Comparison of ENCODE assay signal across 1 cellular context in the genomic region with DNA sequence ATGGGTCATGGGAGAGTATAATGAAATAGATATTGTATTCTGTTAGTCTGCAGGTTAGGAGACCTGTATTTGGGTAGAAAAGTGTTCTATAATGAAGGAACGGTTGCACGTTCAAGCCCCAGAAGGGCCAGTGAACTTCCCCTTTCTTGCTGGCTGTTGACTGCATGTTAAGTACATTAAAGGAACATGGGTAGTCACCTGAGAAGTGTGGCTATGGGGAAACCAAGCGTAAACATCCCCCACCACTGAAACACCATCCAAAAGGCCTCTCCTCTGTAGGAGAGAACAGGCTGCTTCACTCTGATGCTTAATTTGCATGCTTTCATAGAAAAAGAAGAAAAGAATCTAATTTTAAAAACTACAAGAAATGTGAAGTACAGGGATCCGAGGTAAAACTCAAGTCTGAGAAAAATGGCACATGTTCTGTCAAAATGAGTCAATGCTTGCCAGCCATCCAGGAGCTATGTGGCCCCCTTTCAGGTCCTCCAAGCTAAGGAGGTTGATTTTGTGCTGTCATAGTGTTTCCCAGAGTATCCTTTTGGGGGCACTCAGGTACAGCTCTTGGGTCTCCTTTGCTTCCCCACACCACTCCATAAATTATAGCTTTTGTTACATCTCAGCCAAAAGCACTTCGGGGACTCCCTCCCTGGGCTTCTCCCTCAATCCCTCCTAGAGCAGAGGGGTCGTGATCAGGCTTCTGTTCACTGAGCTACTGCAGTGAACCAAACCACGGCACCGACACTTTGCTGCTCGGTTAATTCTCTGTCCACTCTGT.
TF ChIP-seq lines count a peak whose summit lies in the region.

No MANE protein-coding gene starts in this region.

TF ChIP-seq in WTC11, 78 proteins besides CTCF, POLR2A, EP300 and RAD21 (continued from another document):
- TF ChIP-seq JUN (CRISPR knock-in tag; IDR thresholded peaks at IDR 0.05): no peak
- TF ChIP-seq, protein P1, sequence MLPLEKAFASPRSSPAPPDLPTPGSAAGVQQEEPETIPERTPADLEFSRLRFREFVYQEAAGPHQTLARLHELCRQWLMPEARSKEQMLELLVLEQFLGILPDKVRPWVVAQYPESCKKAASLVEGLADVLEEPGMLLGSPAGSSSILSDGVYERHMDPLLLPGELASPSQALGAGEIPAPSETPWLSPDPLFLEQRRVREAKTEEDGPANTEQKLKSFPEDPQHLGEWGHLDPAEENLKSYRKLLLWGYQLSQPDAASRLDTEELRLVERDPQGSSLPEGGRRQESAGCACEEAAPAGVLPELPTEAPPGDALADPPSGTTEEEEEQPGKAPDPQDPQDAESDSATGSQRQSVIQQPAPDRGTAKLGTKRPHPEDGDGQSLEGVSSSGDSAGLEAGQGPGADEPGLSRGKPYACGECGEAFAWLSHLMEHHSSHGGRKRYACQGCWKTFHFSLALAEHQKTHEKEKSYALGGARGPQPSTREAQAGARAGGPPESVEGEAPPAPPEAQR (CRISPR knock-in tag; IDR thresholded peaks at IDR 0.05): 0 out of 2 replicates have a peak, but pooled peaks have one; percentile 35
